18 cellular contexts compared by ENCODE assay signal in genomic region chr7:11567571-11567970, GRCh38.
A peak's percentile ranks its signal among the peaks of the same experiment; 100 is the strongest.
DNase-seq lines count a peak whose midpoint lies in the region; FAIRE-seq and TF ChIP-seq lines count a peak whose summit lies in the region.
"Had no signal": no experiment of that assay in that cellular context is flagged by ENCODE, and none has a peak within 500 bp of the region (broad histone marks: within the 10 kb centered on the region; RNA-seq: fewer than 3 reads in every experiment).

No MANE protein-coding gene starts in this region.

- H3K79me2 ChIP-seq in OCI-LY7 (ENCODE audit: insufficient read depth, low read depth, low read length) = no peaks in the 10 kb centered on the region
- no peaks in the 10 kb centered on the region for H3K79me2 ChIP-seq in trophoblast cell (ENCODE audit: control insufficient read depth, insufficient read depth, low read length, poor library complexity)

- no peak overlapping the region for H3K4me2 ChIP-seq in OCI-LY7 (ENCODE audit: low read length)
- H3K4me2 ChIP-seq in trophoblast cell (ENCODE audit: low read length) = no peak overlapping the region
- H3K4me2 ChIP-seq: A549; BLaER1 treated with 17β-estradiol and CSF1 and Interleukin-3, amounts not matched to agents 10 nM and 100 nM had no signal

- TF ChIP-seq POLR2A in uterus (IDR thresholded peaks at IDR 0.05) = no peak

- no peak for FAIRE-seq in urothelium cell line (lab: Jason Lieb, UNC)
- FAIRE-seq: A549, D721Med, GM12891 had no signal

- TF ChIP-seq CTCF in OCI-LY7 (conservative IDR thresholded peaks at IDR 0.05; ENCODE audit: low read length) = no peak
- TF ChIP-seq CTCF in uterus (IDR thresholded peaks at IDR 0.05) = no peak

- no peaks in the 10 kb centered on the region for H3K9me3 ChIP-seq in OCI-LY7 (ENCODE audit: low read length)
- H3K9me3 ChIP-seq in trophoblast cell (ENCODE audit: insufficient read depth, low read depth, low read length) = no peaks in the 10 kb centered on the region
- H3K9me3 ChIP-seq in uterus = no peaks in the 10 kb centered on the region
- H3K9me3 ChIP-seq: A549; BLaER1 treated with 17β-estradiol and CSF1 and Interleukin-3, amounts not matched to agents 10 nM and 100 nM; Caco-2 had no signal

- H4K20me1 ChIP-seq in OCI-LY7 (ENCODE audit: insufficient read depth, low read length) = no peaks in the 10 kb centered on the region
- H4K20me1 ChIP-seq: BLaER1 treated with 17β-estradiol and CSF1 and Interleukin-3, amounts not matched to agents 10 nM and 100 nM had no signal

- BruUV-seq in OCI-LY7 (replicated peaks; lab: Mats Ljungman, UMichigan) = no TSS peak

- no peak for DNase-seq in OCI-LY7 (ENCODE audit: low spot score)
- DNase-seq in amniotic epithelial cell (ENCODE audit: low read depth) = peak; percentile 70
- peak; percentile 42 to 71 for DNase-seq in trophoblast cell
- no peak for DNase-seq in uterus
- no peak for DNase-seq in urothelium cell line (ENCODE audit: low spot score)
- DNase-seq: AML-193; Caco-2; Calu3; CD4-positive, alpha-beta T cell; CD8-positive, alpha-beta T cell; DMS79 treated with DMSO at 0.1 percent for 48 hours; GF-D8 had no signal

- H3K27me3 ChIP-seq in trophoblast cell (ENCODE audit: insufficient read depth, low read length) (no peaks in the 10 kb centered on the region), uterus (no peaks in the 10 kb centered on the region)
- H3K27me3 ChIP-seq: BLaER1 treated with 17β-estradiol and CSF1 and Interleukin-3, amounts not matched to agents 10 nM and 100 nM had no signal

- no peak overlapping the region for H3K18ac ChIP-seq in trophoblast cell (ENCODE audit: low read length)

- H4K12ac ChIP-seq in trophoblast cell (ENCODE audit: low read depth, low read length) = no peak overlapping the region

- no peak overlapping the region for H3K4ac ChIP-seq in trophoblast cell (ENCODE audit: low read depth, low read length)

- H4K8ac ChIP-seq in trophoblast cell (ENCODE audit: low read depth, low read length) = no peak overlapping the region

- no peak overlapping the region for H3K14ac ChIP-seq in trophoblast cell (ENCODE audit: low read length)

- no peak overlapping the region for H3K9ac ChIP-seq in trophoblast cell (ENCODE audit: low read length)
- H3K9ac ChIP-seq: BLaER1 treated with 17β-estradiol and CSF1 and Interleukin-3, amounts not matched to agents 10 nM and 100 nM had no signal

- H3K36me3 ChIP-seq in OCI-LY7 (ENCODE audit: insufficient read depth, low read length) (no peaks in the 10 kb centered on the region), trophoblast cell (ENCODE audit: control insufficient read depth in 1 of 2, insufficient read depth in 2 of 2, low read length in 2 of 2) (no peaks in the 10 kb centered on the region), uterus (no peaks in the 10 kb centered on the region)
- H3K36me3 ChIP-seq: BLaER1 treated with 17β-estradiol and CSF1 and Interleukin-3, amounts not matched to agents 10 nM and 100 nM had no signal

- H3K79me1 ChIP-seq in trophoblast cell (ENCODE audit: low read length) = no peaks in the 10 kb centered on the region

- H2AFZ ChIP-seq in OCI-LY7 (ENCODE audit: low read length) (peak overlapping the region; percentile 11; the same call in 1 of the 2 replicates), trophoblast cell (ENCODE audit: insufficient read depth, low read length, poor library complexity) (no peak overlapping the region)

- CTCF ChIA-PET in OCI-LY7 (lab: Charles Lee; ENCODE audit: unreplicated experiment) = no interaction called here

- no peak overlapping the region for H3K23ac ChIP-seq in trophoblast cell (ENCODE audit: low read length)

- H2BK120ac ChIP-seq in trophoblast cell (ENCODE audit: insufficient read depth, low read length, poor library complexity) = no peak overlapping the region

- no peak overlapping the region for H2AK5ac ChIP-seq in trophoblast cell (ENCODE audit: low read length)

- WGBS in trophoblast cell (ENCODE audit: extremely low coverage, insufficient coverage, insufficient read length) = no CpG with 5 or more reads among the region's 3 CpGs

- H2BK5ac ChIP-seq in trophoblast cell (ENCODE audit: low read depth, low read length, poor library complexity) = no peak overlapping the region

- no peak overlapping the region for H2BK12ac ChIP-seq in trophoblast cell (ENCODE audit: low read length)

- H3K27ac ChIP-seq in OCI-LY7 (ENCODE audit: low read depth, low read length, poor library complexity, severe bottlenecking) (no peak overlapping the region), trophoblast cell (ENCODE audit: low read depth, low read length) (no peak overlapping the region), uterus (no peak overlapping the region)
- H3K27ac ChIP-seq: 22Rv1; A549; BLaER1 treated with 17β-estradiol and CSF1 and Interleukin-3, amounts not matched to agents 10 nM and 100 nM; C4-2B had no signal

- H3K4me1 ChIP-seq in OCI-LY7 (ENCODE audit: insufficient read depth, low read length, poor library complexity, severe bottlenecking) (no peaks in the 10 kb centered on the region), trophoblast cell (ENCODE audit: control insufficient read depth in 1 of 2, insufficient read depth in 2 of 2, low read length in 2 of 2) (no peaks in the 10 kb centered on the region), uterus (no peaks in the 10 kb centered on the region)
- H3K4me1 ChIP-seq: BLaER1 treated with 17β-estradiol and CSF1 and Interleukin-3, amounts not matched to agents 10 nM and 100 nM; Caco-2 had no signal

- POLR2A ChIA-PET in OCI-LY7 (lab: Charles Lee) = interaction anchor here (1.2 kb wide), 1 partner anchor 8 kb away, joined by 6 read pairs; no protein-coding TSS in a partner anchor

- H3K9me2 ChIP-seq in OCI-LY7 (ENCODE audit: insufficient read depth, low read length) = no peaks in the 10 kb centered on the region

- no peak overlapping the region for H4K91ac ChIP-seq in trophoblast cell (ENCODE audit: low read depth, low read length)

- intact Hi-C loops in OCI-LY7 (cut with micrococcal nuclease; ENCODE audit: unreplicated experiment) (no loop called here), uterus (cut with DNase I; ENCODE audit: low total_unique reads) (no loop called here)

- no peak overlapping the region for H3K4me3 ChIP-seq in OCI-LY7 (ENCODE audit: low read depth, low read length, poor library complexity, severe bottlenecking)
- no peak overlapping the region for H3K4me3 ChIP-seq in trophoblast cell (ENCODE audit: low read depth, low read length)
- no peak overlapping the region for H3K4me3 ChIP-seq in uterus
- H3K4me3 ChIP-seq: A549; BLaER1 treated with 17β-estradiol and CSF1 and Interleukin-3, amounts not matched to agents 10 nM and 100 nM had no signal

Comparison
In these comparisons a context has a peak if more than half of its experiments do, and no peak if none do; other contexts are left out.
1. DNase-seq: peak in amniotic epithelial cell (single experiment) and trophoblast cell (2 of 2); none in OCI-LY7 (single experiment), uterus (0 of 2) and urothelium cell line (single experiment).